8 cellular contexts compared by ENCODE assay signal in the genomic region with DNA sequence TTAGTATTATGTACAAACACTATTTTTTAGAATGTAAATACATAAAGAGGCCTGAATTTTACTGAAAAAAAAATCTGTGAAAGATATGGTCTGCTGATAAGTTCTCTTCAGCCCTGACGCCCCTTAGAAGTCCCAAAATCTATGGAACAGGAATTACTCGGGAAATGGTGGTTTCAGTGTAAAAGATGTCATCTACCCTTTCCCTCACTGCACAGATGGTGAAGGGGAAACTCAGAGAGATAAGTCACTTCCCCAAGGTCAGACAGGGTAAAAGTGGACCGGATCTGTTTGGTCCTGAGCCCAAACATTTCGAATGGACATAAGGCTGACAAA. TPM values are rescaled to one million over a fixed set of nuclear protein-coding genes. Genes with fewer than 3 reads are reported as not detected.
A peak's percentile ranks its signal among the peaks of the same experiment; 100 is the strongest.
DNase-seq lines count a peak whose midpoint lies in the region; ATAC-seq and TF ChIP-seq lines count a peak whose summit lies in the region.

No MANE protein-coding gene starts in this region.

- peak; percentile 27 for ATAC-seq in HG03025 (IDR thresholded peaks at IDR 0.05; ENCODE audit: low FRiP score, unreplicated experiment)

- peaks cover 1% of the 10 kb centered on the region for H3K36me3 Mint-ChIP-seq in neural crest cell (ENCODE audit: low read depth)

- no peaks in the 10 kb centered on the region for H3K27me3 Mint-ChIP-seq in neural crest cell (ENCODE audit: low read depth)

- peak overlapping the region; percentile 88 for H3K4me3 Mint-ChIP-seq in neural crest cell

- no peak for DNase-seq in astrocyte of the spinal cord (ENCODE audit: low read depth, low spot score)
- no peak for DNase-seq in neural crest cell (ENCODE audit: low read depth, low spot score)
- DNase-seq in islet precursor cell: no peak
- no peak for DNase-seq in GM19238 (ENCODE audit: insufficient read length, low spot score)
- no peak for DNase-seq in NCI-H748 (lab: John Stamatoyannopoulos, UW; ENCODE audit: unreplicated experiment)
- DNase-seq in NCI-H1930 (lab: John Stamatoyannopoulos, UW): no peak

- peak overlapping the region; percentile 32 for H3K4me3 ChIP-seq in GM12875 (ENCODE audit: low read depth, low read length)
- peak overlapping the region; percentile 63 for H3K4me3 ChIP-seq in astrocyte of the spinal cord (ENCODE audit: low read depth, low read length)

- in situ Hi-C loops in astrocyte of the spinal cord (cut with HindIII; ENCODE audit: low sequenced_read_pairs): no loop called here

- TF ChIP-seq CTCF in GM12875 (IDR thresholded peaks at IDR 0.05; ENCODE audit: borderline replicate concordance, insufficient read depth, low read depth, low read length) (no peak), astrocyte of the spinal cord (IDR thresholded peaks at IDR 0.05; ENCODE audit: low read depth, low read length) (no peak), neural crest cell (conservative IDR thresholded peaks at IDR 0.05) (no peak)

- H3K27ac Mint-ChIP-seq in neural crest cell (ENCODE audit: unreplicated experiment): peak overlapping the region; percentile 93

- peaks cover 26% of the 10 kb centered on the region for H3K4me1 Mint-ChIP-seq in neural crest cell

- H3K9me3 Mint-ChIP-seq in neural crest cell: no peaks in the 10 kb centered on the region

RNA-seq across cellular contexts. Expression of a gene that starts 0.5 kb away (rescaled TPM):
- 76.3 and 80.6 TPM in 2 replicates for total RNA-seq in neural crest cell
